Comparison of ENCODE assay signal across 8 cellular contexts in the genomic region with DNA sequence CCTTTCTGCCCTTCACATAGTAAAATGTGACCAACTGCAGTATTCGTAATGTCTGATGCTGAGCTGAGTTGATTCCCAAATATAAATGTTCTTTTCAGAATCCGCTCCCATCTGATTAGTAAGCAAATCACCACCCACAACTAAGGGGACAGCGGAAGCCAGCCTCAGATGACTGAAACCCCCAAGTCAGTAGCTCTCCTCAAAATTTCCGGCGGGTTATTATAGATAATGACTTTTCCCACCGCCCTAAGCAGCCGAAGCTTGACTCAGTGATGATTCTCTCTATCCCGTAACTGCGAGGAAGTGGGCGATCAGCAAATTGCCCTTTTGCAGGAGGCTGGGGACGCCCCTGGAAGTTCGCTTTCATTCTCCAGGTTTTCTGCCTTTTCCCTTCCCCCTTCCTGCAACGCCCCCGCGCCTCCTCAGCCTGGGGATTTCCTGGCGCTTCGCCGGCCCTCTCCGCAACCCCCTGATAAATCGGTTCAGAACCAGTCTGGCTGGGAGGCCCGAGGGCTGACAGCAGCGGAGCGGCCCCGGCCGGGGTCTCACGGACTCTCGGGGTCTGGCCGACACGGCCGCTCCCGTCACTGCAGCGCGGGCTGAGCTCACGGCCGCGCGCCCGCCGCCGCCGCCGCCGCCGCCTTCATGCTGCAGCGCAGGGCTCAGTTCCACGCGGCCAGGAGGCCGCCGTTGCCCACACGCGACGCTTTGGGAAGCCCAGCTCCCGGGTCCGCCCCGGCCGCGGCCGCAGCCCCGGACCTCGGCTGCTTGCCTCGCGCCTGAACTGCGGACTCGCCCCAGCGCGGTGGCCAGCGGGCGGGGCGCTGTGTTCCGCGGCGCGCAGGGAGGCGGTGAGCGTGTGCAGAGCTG. TPM values are rescaled to one million over a fixed set of nuclear protein-coding genes. Genes with fewer than 3 reads are reported as not detected.
DNase-seq lines count a peak whose midpoint lies in the region; ATAC-seq and TF ChIP-seq lines count a peak whose summit lies in the region.

Gene LRFN5 (plus strand): TSS at position 628 of the 870 bp plus-strand sequence.

- H3K9me3 Mint-ChIP-seq in activated naive CD8-positive, alpha-beta T cell treated with anti-CD3 and anti-CD28 coated beads for 36 hours, result no peaks in the 10 kb centered on the region

- peaks cover 80% of the 10 kb centered on the region for H3K27me3 Mint-ChIP-seq in activated naive CD8-positive, alpha-beta T cell treated with anti-CD3 and anti-CD28 coated beads for 36 hours

- H3K9ac ChIP-seq in rectal smooth muscle tissue (ENCODE audit: low read length), result no peak within 1 kb of the TSS

- H3K36me3 Mint-ChIP-seq in activated naive CD8-positive, alpha-beta T cell treated with anti-CD3 and anti-CD28 coated beads for 36 hours, result no peaks in the 10 kb centered on the region

- H3K4me1 Mint-ChIP-seq in activated naive CD8-positive, alpha-beta T cell treated with anti-CD3 and anti-CD28 coated beads for 36 hours, result peaks cover 28% of the 10 kb centered on the region

- in situ Hi-C loops in KBM-7 (cut with MboI; ENCODE audit: low pct_unique_long_range_greater_than_20kb, low sequenced_read_pairs), result no loop called here

- ATAC-seq in left ventricle myocardium superior (peak; percentile 75), HG02763 (IDR thresholded peaks at IDR 0.05; ENCODE audit: unreplicated experiment) (no peak), GM18907 (IDR thresholded peaks at IDR 0.05; ENCODE audit: unreplicated experiment) (no peak)

- peak within 1 kb of the TSS; percentile 56 for H3K4me3 ChIP-seq in rectal smooth muscle tissue (ENCODE audit: low read length)

- TF ChIP-seq CTCF in GM10266 (IDR thresholded peaks at IDR 0.05; ENCODE audit: control insufficient read depth, insufficient read depth, low read depth, missing control alignments), result no peak

- intact Hi-C loops in left ventricle myocardium superior (cut with micrococcal nuclease), result no loop called here

- no peaks in the 10 kb centered on the region for H3K36me3 ChIP-seq in rectal smooth muscle tissue (ENCODE audit: control insufficient read depth, insufficient read depth, low read length)

- H3K27me3 ChIP-seq in rectal smooth muscle tissue (ENCODE audit: control insufficient read depth, insufficient read depth, low read length), result peaks cover 15% of the 10 kb centered on the region

- peak within 1 kb of the TSS; percentile 71 for H3K4me3 Mint-ChIP-seq in activated naive CD8-positive, alpha-beta T cell treated with anti-CD3 and anti-CD28 coated beads for 36 hours

- no peak within 1 kb of the TSS for H3K27ac Mint-ChIP-seq in activated naive CD8-positive, alpha-beta T cell treated with anti-CD3 and anti-CD28 coated beads for 36 hours

- H3K4me1 ChIP-seq in rectal smooth muscle tissue (ENCODE audit: control insufficient read depth, insufficient read depth, low read length), result no peaks in the 10 kb centered on the region

- peak within 1 kb of the TSS; percentile 28 for H3K27ac ChIP-seq in rectal smooth muscle tissue (ENCODE audit: low read depth, low read length)

- DNase-seq in GM10266 (ENCODE audit: extremely low spot score), result peak; percentile 47
- DNase-seq in KBM-7, result peak; percentile 23
- DNase-seq in activated naive CD8-positive, alpha-beta T cell treated with anti-CD3 and anti-CD28 coated beads for 36 hours, result peak; percentile 11
- DNase-seq in left ventricle myocardium superior, result peak; percentile 67
- DNase-seq in activated effector memory CD4-positive, alpha-beta T cell treated with Interleukin-2 at 50 U/mL for 16 hours, result no peak

RNA-seq across cellular contexts. Expression of gene LRFN5, which starts in this region (rescaled TPM):
- total RNA-seq in activated naive CD8-positive, alpha-beta T cell treated with anti-CD3 and anti-CD28 coated beads for 36 hours, result not detected
- total RNA-seq in left ventricle myocardium superior, result 0.37 TPM

Comparison
In these comparisons a context has a peak if more than half of its experiments do, and no peak if none do; other contexts are left out.
1. Peak in DNase-seq in activated naive CD8-positive, alpha-beta T cell treated with anti-CD3 and anti-CD28 coated beads for 36 hours; RNA of the gene not detected or under 1 TPM.
2. Peak in DNase-seq and ATAC-seq in left ventricle myocardium superior; RNA of the gene not detected or under 1 TPM.